Comparison of ENCODE assay signal across 1 cellular context in the genomic region with DNA sequence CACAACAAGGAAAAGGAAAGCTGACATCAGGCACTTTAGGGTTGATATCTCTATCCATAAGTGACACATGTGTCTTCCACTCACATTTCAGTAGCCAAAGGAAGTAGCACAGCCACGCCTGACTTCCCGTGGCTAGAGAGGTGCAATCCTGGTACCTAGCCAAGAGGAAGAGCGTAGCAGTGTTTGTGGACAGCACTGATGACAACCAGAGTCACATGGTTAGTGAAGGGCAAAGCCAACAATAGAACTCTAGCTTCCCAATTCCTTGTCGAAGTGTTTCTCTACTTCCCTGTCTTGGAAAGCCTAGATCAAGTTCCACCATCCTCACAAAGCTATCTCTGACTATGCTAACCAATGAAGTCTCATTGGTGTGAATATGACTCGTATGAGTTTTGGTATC.
TF ChIP-seq lines count a peak whose summit lies in the region.

No MANE protein-coding gene starts in this region.

TF ChIP-seq in HepG2, 621 proteins besides CTCF, POLR2A, EP300 and RAD21 (continues in another document):
- TF ChIP-seq, protein P1, sequence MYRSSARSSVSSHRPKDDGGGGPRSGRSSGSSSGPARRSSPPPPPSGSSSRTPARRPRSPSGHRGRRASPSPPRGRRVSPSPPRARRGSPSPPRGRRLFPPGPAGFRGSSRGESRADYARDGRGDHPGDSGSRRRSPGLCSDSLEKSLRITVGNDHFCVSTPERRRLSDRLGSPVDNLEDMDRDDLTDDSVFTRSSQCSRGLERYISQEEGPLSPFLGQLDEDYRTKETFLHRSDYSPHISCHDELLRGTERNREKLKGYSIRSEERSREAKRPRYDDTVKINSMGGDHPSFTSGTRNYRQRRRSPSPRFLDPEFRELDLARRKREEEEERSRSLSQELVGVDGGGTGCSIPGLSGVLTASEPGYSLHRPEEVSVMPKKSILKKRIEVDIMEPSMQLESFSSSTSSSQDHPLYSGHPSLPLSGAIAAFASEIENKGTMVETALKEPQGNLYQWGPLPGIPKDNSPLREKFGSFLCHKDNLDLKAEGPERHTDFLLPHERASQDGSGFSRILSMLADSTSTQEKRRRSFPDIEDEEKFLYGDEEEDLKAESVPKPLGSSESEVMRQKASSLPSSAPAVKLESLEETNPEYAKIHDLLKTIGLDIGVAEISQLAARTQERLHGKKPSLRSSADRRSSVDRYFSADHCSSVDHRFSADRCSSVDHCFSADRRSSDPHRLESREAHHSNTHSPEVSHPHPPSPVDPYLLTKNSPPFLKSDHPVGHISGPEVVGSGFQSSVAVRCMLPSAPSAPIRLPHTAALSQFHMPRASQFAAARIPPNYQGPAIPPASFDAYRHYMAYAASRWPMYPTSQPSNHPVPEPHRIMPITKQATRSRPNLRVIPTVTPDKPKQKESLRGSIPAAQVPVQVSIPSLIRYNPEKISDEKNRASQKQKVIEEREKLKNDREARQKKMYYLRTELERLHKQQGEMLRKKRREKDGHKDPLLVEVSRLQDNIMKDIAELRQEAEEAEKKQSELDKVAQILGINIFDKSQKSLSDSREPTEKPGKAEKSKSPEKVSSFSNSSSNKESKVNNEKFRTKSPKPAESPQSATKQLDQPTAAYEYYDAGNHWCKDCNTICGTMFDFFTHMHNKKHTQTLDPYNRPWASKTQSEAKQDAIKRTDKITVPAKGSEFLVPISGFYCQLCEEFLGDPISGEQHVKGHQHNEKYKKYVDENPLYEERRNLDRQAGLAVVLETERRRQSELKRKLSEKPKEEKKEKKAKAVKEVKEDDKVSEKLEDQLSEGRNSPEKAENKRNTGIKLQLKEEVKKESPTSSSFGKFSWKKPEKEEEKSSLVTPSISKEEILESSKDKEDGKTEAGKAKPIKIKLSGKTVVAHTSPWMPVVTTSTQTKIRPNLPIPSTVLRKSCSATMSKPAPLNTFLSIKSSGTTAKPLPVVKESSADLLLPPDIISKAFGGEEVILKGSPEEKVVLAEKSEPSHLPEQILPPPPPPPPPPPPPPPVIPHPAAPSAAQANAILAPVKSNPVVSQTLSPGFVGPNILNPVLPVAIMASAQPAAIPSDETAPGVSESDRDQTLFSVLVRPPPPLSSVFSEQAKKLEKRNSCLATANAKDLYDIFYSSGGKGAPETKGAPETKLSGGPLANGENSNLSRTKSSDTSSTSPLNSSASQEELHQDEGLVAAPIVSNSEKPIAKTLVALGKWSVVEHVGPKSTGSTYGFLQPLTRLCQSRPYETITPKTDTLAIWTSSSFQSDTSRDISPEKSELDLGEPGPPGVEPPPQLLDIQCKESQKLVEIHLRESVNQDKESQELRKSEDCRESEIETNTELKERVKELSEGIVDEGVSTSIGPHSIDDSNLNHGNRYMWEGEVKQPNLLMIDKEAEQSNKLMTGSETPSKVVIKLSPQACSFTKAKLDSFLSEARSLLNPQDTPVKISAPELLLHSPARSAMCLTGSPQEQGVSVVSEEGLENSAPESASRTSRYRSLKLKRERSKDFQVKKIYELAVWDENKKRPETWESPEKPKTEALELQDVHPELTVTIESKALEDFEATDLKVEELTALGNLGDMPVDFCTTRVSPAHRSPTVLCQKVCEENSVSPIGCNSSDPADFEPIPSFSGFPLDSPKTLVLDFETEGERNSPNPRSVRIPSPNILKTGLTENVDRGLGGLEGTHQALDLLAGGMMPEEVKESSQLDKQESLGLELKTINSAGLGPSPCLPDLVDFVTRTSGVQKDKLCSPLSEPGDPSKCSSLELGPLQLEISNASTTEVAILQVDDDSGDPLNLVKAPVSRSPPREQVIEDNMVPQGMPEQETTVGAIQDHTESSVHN (CRISPR knock-in tag; IDR thresholded peaks at IDR 0.05): no peak
- TF ChIP-seq, protein P2, sequence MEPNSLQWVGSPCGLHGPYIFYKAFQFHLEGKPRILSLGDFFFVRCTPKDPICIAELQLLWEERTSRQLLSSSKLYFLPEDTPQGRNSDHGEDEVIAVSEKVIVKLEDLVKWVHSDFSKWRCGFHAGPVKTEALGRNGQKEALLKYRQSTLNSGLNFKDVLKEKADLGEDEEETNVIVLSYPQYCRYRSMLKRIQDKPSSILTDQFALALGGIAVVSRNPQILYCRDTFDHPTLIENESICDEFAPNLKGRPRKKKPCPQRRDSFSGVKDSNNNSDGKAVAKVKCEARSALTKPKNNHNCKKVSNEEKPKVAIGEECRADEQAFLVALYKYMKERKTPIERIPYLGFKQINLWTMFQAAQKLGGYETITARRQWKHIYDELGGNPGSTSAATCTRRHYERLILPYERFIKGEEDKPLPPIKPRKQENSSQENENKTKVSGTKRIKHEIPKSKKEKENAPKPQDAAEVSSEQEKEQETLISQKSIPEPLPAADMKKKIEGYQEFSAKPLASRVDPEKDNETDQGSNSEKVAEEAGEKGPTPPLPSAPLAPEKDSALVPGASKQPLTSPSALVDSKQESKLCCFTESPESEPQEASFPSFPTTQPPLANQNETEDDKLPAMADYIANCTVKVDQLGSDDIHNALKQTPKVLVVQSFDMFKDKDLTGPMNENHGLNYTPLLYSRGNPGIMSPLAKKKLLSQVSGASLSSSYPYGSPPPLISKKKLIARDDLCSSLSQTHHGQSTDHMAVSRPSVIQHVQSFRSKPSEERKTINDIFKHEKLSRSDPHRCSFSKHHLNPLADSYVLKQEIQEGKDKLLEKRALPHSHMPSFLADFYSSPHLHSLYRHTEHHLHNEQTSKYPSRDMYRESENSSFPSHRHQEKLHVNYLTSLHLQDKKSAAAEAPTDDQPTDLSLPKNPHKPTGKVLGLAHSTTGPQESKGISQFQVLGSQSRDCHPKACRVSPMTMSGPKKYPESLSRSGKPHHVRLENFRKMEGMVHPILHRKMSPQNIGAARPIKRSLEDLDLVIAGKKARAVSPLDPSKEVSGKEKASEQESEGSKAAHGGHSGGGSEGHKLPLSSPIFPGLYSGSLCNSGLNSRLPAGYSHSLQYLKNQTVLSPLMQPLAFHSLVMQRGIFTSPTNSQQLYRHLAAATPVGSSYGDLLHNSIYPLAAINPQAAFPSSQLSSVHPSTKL (CRISPR knock-in tag; IDR thresholded peaks at IDR 0.05): no peak
- TF ChIP-seq SAFB2 (CRISPR knock-in tag; IDR thresholded peaks at IDR 0.05; ENCODE audit: borderline replicate concordance, low read depth): no peak
- TF ChIP-seq KIAA2018 (CRISPR knock-in tag; IDR thresholded peaks at IDR 0.05; ENCODE audit: borderline replicate concordance): no peak
- TF ChIP-seq HMG20B (CRISPR knock-in tag; conservative IDR thresholded peaks at IDR 0.05): no peak
- TF ChIP-seq, protein P3, sequence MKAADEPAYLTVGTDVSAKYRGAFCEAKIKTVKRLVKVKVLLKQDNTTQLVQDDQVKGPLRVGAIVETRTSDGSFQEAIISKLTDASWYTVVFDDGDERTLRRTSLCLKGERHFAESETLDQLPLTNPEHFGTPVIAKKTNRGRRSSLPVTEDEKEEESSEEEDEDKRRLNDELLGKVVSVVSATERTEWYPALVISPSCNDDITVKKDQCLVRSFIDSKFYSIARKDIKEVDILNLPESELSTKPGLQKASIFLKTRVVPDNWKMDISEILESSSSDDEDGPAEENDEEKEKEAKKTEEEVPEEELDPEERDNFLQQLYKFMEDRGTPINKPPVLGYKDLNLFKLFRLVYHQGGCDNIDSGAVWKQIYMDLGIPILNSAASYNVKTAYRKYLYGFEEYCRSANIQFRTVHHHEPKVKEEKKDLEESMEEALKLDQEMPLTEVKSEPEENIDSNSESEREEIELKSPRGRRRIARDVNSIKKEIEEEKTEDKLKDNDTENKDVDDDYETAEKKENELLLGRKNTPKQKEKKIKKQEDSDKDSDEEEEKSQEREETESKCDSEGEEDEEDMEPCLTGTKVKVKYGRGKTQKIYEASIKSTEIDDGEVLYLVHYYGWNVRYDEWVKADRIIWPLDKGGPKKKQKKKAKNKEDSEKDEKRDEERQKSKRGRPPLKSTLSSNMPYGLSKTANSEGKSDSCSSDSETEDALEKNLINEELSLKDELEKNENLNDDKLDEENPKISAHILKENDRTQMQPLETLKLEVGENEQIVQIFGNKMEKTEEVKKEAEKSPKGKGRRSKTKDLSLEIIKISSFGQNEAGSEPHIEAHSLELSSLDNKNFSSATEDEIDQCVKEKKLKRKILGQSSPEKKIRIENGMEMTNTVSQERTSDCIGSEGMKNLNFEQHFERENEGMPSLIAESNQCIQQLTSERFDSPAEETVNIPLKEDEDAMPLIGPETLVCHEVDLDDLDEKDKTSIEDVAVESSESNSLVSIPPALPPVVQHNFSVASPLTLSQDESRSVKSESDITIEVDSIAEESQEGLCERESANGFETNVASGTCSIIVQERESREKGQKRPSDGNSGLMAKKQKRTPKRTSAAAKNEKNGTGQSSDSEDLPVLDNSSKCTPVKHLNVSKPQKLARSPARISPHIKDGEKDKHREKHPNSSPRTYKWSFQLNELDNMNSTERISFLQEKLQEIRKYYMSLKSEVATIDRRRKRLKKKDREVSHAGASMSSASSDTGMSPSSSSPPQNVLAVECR (CRISPR knock-in tag; IDR thresholded peaks at IDR 0.05; ENCODE audit: borderline replicate concordance): no peak
- no peak for TF ChIP-seq POGK (CRISPR knock-in tag; conservative IDR thresholded peaks at IDR 0.05)
- no peak for TF ChIP-seq HHEX (CRISPR knock-in tag; IDR thresholded peaks at IDR 0.05)
